ENCODE assay signal across 19 cellular contexts in the genomic region with DNA sequence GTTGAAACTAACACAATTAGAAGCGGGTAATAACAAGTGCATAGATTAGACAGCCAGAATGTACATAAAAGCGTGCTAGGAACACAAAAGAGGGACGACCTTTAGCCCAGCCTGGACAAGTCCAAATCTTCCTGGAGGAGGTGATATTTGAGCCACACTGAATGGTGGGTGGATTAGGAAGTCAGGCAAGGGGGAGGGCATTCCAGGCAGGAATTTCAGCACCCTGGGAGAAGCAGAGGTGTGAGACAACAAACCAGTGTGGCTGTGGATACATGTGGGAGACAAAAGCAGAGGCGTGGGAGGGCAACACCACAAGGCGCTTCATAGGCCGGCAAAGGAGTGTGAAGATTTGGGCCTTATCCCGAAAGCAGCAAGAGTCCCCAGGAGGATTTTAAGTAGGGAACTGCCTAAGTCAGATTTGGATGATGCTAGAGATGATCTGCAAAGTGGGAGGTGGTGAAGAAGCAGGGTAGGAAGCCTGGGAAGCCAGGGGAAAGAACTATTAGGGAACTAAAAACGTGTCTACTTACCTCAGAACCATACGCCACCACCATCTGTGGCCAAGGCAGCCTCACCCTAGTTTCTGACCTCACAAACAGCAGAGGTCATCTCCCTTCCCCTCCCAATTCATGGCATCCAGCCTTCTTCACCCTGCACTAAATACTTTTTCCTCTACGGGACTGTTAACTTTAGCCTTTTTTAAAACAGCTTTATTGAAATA.
DNase-seq lines count a peak whose midpoint lies in the region; ATAC-seq lines count a peak whose summit lies in the region.
"Had no signal": no experiment of that assay in that cellular context is flagged by ENCODE, and none has a peak within 500 bp of the region (broad histone marks: within the 10 kb centered on the region; RNA-seq: fewer than 3 reads in every experiment).

No MANE protein-coding gene starts in this region.

- H3K79me1 ChIP-seq in neuronal stem cell (ENCODE audit: low read depth, low read length): no peaks in the 10 kb centered on the region

- H3K4me2 ChIP-seq in neuronal stem cell (ENCODE audit: insufficient read depth, low read length, poor library complexity, severe bottlenecking): no peak overlapping the region

- H3K4me1 ChIP-seq in HAP-1 (peaks cover 9% of the 10 kb centered on the region), neuronal stem cell (ENCODE audit: control insufficient read depth in 2 of 2, insufficient read depth in 1 of 2, low read depth in 1 of 2, low read length in 2 of 2) (peaks cover 8 to 10% of the 10 kb centered on the region in 2 donors)

- WGBS in neuronal stem cell (ENCODE audit: extremely low coverage in 2 of 2, insufficient read length in 2 of 2, insufficient replicate concordance in 1 of 2), 2 donors: no CpG with 5 or more reads among the region's 10 CpGs

- H2BK12ac ChIP-seq in neuronal stem cell (ENCODE audit: low read length): no peak overlapping the region

- no peak overlapping the region for H3K14ac ChIP-seq in neuronal stem cell (ENCODE audit: low read length)

- H3K23ac ChIP-seq in neuronal stem cell (ENCODE audit: low read depth, low read length, poor library complexity): no peak overlapping the region

- H3K4ac ChIP-seq in neuronal stem cell (ENCODE audit: low read length): no peak overlapping the region

- H2BK5ac ChIP-seq in neuronal stem cell (ENCODE audit: low read length): no peak overlapping the region

- H2BK15ac ChIP-seq in neuronal stem cell (ENCODE audit: low read length): no peak overlapping the region

- H3K27ac ChIP-seq in neuronal stem cell (replicated peaks; ENCODE audit: low read length): peak overlapping the region; percentile 2
- H3K27ac ChIP-seq: esophagus squamous epithelium, testis had no signal

- H3K4me3 ChIP-seq in HAP-1: no peak overlapping the region
- H3K4me3 ChIP-seq in neuronal stem cell (ENCODE audit: low read length in 2 of 2): no peak overlapping the region
- H3K4me3 ChIP-seq: esophagus squamous epithelium, testis had no signal

- no peak overlapping the region for H4K8ac ChIP-seq in neuronal stem cell (ENCODE audit: low read depth, low read length)

- H3K9ac ChIP-seq in neuronal stem cell (ENCODE audit: low read depth, low read length, poor library complexity): no peak overlapping the region

- DNase-seq in HAP-1 (ENCODE audit: low spot score in 2 of 2) (peak; percentile 63 to 67), SW480 (ENCODE audit: low spot score) (peak; percentile 15), iPS-NIHi11 (ENCODE audit: low spot score) (peak; percentile 32), neuronal stem cell (ENCODE audit: low spot score) (no peak), NCI-H526 treated with DMSO at 0.1 percent for 48 hours (lab: John Stamatoyannopoulos, UW) (no peak), DMS 273 treated with DMSO at 0.1 percent for 48 hours (lab: John Stamatoyannopoulos, UW) (no peak)
- no peak for DNase-seq in activated CD4-positive, CD25-positive, alpha-beta regulatory T cell treated with anti-CD3 and anti-CD28 coated beads, Interleukin-2, amount 50 U/mL, for 72 hours
- DNase-seq: activated naive CD8-positive, alpha-beta T cell treated with anti-CD3 and anti-CD28 coated beads, Interleukin-2, amount 10 ng/mL, durations not matched to agents 7 days and 5 days; CD4-positive, alpha-beta T cell; DMS53; effector memory CD8-positive, alpha-beta T cell; esophagus squamous epithelium; HFFc6; NCI-H2081; small intestine; stimulated activated naive B cell treated with anti-CD40 and anti-IgM and Interleukin-4, amounts not matched to agents 10 μg/mL and 1 μg/mL and 100 μg/mL, for 72 hours; testis had no signal

- H2AFZ ChIP-seq in neuronal stem cell (ENCODE audit: low read length): peak overlapping the region; percentile 64

- H4K91ac ChIP-seq in neuronal stem cell (ENCODE audit: low read depth, low read length, poor library complexity): no peak overlapping the region

- H3K27me3 ChIP-seq in HAP-1 (ENCODE audit: low read depth): no peaks in the 10 kb centered on the region
- no peaks in the 10 kb centered on the region for H3K27me3 ChIP-seq in neuronal stem cell (ENCODE audit: control insufficient read depth in 3 of 3, insufficient read depth in 3 of 3, low read depth in 1 of 3, low read length in 3 of 3)
- H3K27me3 ChIP-seq: esophagus squamous epithelium, testis had no signal

- peak overlapping the region; percentile 3 for H3K18ac ChIP-seq in neuronal stem cell (ENCODE audit: low read length)

- H3K9me3 ChIP-seq in HAP-1: no peaks in the 10 kb centered on the region
- no peaks in the 10 kb centered on the region for H3K9me3 ChIP-seq in neuronal stem cell (replicated peaks in 1 of 2; ENCODE audit: control insufficient read depth in 2 of 2, insufficient read depth in 1 of 2, low read depth in 1 of 2, low read length in 2 of 2)
- H3K9me3 ChIP-seq: esophagus squamous epithelium, testis had no signal

- no peak overlapping the region for H2BK120ac ChIP-seq in neuronal stem cell (ENCODE audit: low read depth, low read length)

- in situ Hi-C loops in HAP-1 (cut with MboI; ENCODE audit: low sequenced_read_pairs): no loop called here

- no peak overlapping the region for H2AK5ac ChIP-seq in neuronal stem cell (ENCODE audit: low read depth, low read length)

- no peak for ATAC-seq in GM21526 (IDR thresholded peaks at IDR 0.05; ENCODE audit: low FRiP score, unreplicated experiment)
- ATAC-seq: effector memory CD8-positive, alpha-beta T cell; SK-N-SH treated with all-trans-retinoic acid at 6 μM for 48 hours; stimulated activated naive B cell treated with anti-CD40 and anti-IgM and Interleukin-4, amounts not matched to agents 10 μg/mL and 1 μg/mL and 100 μg/mL, for 72 hours had no signal

- H3K36me3 ChIP-seq in HAP-1 (replicated peaks) (no peaks in the 10 kb centered on the region), neuronal stem cell (replicated peaks in 1 of 2; ENCODE audit: control insufficient read depth in 2 of 2, insufficient read depth in 2 of 2, low read length in 2 of 2) (no peaks in the 10 kb centered on the region)
- H3K36me3 ChIP-seq: esophagus squamous epithelium had no signal

Comparison
In these comparisons a context has a peak if more than half of its experiments do, and no peak if none do; other contexts are left out.
1. DNase-seq: peak in HAP-1 (2 of 2), SW480 (single experiment) and iPS-NIHi11 (single experiment); none in neuronal stem cell (single experiment), NCI-H526 treated with DMSO at 0.1 percent for 48 hours (single experiment), DMS 273 treated with DMSO at 0.1 percent for 48 hours (single experiment) and activated CD4-positive, CD25-positive, alpha-beta regulatory T cell treated with anti-CD3 and anti-CD28 coated beads, Interleukin-2, amount 50 U/mL, for 72 hours (single experiment).